26 cellular contexts compared by ENCODE assay signal in genomic region chr3:156694536-156694935, GRCh38. TPM values are rescaled to one million over a fixed set of nuclear protein-coding genes. Genes with fewer than 3 reads are reported as not detected.
DNase-seq lines count a peak whose midpoint lies in the region; ATAC-seq and TF ChIP-seq lines count a peak whose summit lies in the region.
"Had no signal": no experiment of that assay in that cellular context is flagged by ENCODE, and none has a peak within 500 bp of the region (broad histone marks: within the 10 kb centered on the region; RNA-seq: fewer than 3 reads in every experiment).

No MANE protein-coding gene starts in this region.

- H3K9me3 Mint-ChIP-seq in activated T-helper 17 cell treated with anti-CD3 and anti-CD28 coated beads, Interleukin-2, amount 50 U/mL, for 72 hours, result no peaks in the 10 kb centered on the region
- H3K9me3 Mint-ChIP-seq: activated CD8-positive, alpha-beta T cell treated with anti-CD3 and anti-CD28 coated beads for 36 hours; activated naive CD4-positive, alpha-beta T cell treated with anti-CD3 and anti-CD28 coated beads, Interleukin-2, amount 10 ng/mL, durations not matched to agents 7 days and 5 days; central memory CD8-positive, alpha-beta T cell had no signal

- H3K27ac ChIP-seq in HEK293 (ENCODE audit: extremely low read depth, low read depth, low read length) (no peak overlapping the region), SK-N-SH (ENCODE audit: low read depth in 2 of 2, low read length in 1 of 2) (peak overlapping the region in 1 of 2 experiments; percentile 85; a peak in 2 of 4 replicates)
- H3K27ac ChIP-seq: C4-2B, sigmoid colon, transverse colon had no signal

- H3K4me3 Mint-ChIP-seq in activated T-helper 17 cell treated with anti-CD3 and anti-CD28 coated beads, Interleukin-2, amount 50 U/mL, for 72 hours, result no peak overlapping the region
- H3K4me3 Mint-ChIP-seq: activated CD8-positive, alpha-beta T cell treated with anti-CD3 and anti-CD28 coated beads for 36 hours; activated naive CD4-positive, alpha-beta T cell treated with anti-CD3 and anti-CD28 coated beads, Interleukin-2, amount 10 ng/mL, durations not matched to agents 7 days and 5 days; central memory CD8-positive, alpha-beta T cell; nephron had no signal

- DNase-seq in DMS79 (lab: John Stamatoyannopoulos, UW) (peak; percentile 72), SK-N-SH (no peak), iris pigment epithelial cell (ENCODE audit: low read depth) (peak; percentile 74), hypothalamus (lab: John Stamatoyannopoulos, UW) (no peak), SIG-M5 treated with dmso at 0.1 percent for 504 hours (lab: John Stamatoyannopoulos, UW; ENCODE audit: unreplicated experiment) (no peak)
- DNase-seq: activated CD8-positive, alpha-beta T cell treated with anti-CD3 and anti-CD28 coated beads for 36 hours; activated naive CD4-positive, alpha-beta T cell treated with anti-CD3 and anti-CD28 coated beads, Interleukin-2, amount 10 ng/mL, durations not matched to agents 7 days and 5 days; activated T-cell treated with anti-CD3 and anti-CD28 coated beads, Interleukin-2, amount 50 U/mL, for 1 hour; aorta; erythroblast; NCI-H82; sigmoid colon; stimulated activated CD4-positive, alpha-beta T cell treated with anti-CD3 and anti-CD28 coated beads, Interleukin-2, amount 100 ng/mL, for 24 hours; stimulated activated naive CD4-positive, alpha-beta T cell treated with Interleukin-2 at 50 U/mL for 16 hours; transverse colon had no signal

- H3K36me3 Mint-ChIP-seq in activated T-helper 17 cell treated with anti-CD3 and anti-CD28 coated beads, Interleukin-2, amount 50 U/mL, for 72 hours (ENCODE audit: low read depth), result peaks cover 100% of the 10 kb centered on the region

- TF ChIP-seq CTCF in HEK293 (tag by site-specific recombination; IDR thresholded peaks at IDR 0.05) (no peak), SK-N-SH (IDR thresholded peaks at IDR 0.05) (no peak)

- H4K20me1 ChIP-seq in SK-N-SH (ENCODE audit: insufficient read depth), result no peaks in the 10 kb centered on the region

- no peak for TF ChIP-seq EP300 in SK-N-SH (IDR thresholded peaks at IDR 0.05; ENCODE audit: borderline replicate concordance in 1 of 2, low read depth in 1 of 2, low read length in 1 of 2)

- H3K27me3 Mint-ChIP-seq in activated T-helper 17 cell treated with anti-CD3 and anti-CD28 coated beads, Interleukin-2, amount 50 U/mL, for 72 hours, result no peaks in the 10 kb centered on the region
- H3K27me3 Mint-ChIP-seq: activated CD8-positive, alpha-beta T cell treated with anti-CD3 and anti-CD28 coated beads for 36 hours; activated naive CD4-positive, alpha-beta T cell treated with anti-CD3 and anti-CD28 coated beads, Interleukin-2, amount 10 ng/mL, durations not matched to agents 7 days and 5 days; central memory CD8-positive, alpha-beta T cell had no signal

- H3F3A ChIP-seq in SK-N-SH (replicated peaks; ENCODE audit: insufficient read depth), result peaks cover 30% of the 10 kb centered on the region

- H3K36me3 ChIP-seq in HEK293 (ENCODE audit: control insufficient read depth in 2 of 2, insufficient read depth in 1 of 2, low read length in 2 of 2), result peaks cover 7 to 43% of the 10 kb centered on the region in 2 experiments
- H3K36me3 ChIP-seq in SK-N-SH (replicated peaks in 1 of 2; ENCODE audit: control insufficient read depth in 1 of 2, insufficient read depth in 2 of 2, low read length in 1 of 2), result peaks cover 50 to 52% of the 10 kb centered on the region in 2 experiments

- peaks cover 59% of the 10 kb centered on the region for H3K79me2 ChIP-seq in SK-N-SH (ENCODE audit: insufficient read depth)

- no peak overlapping the region for H3K27ac Mint-ChIP-seq in activated T-helper 17 cell treated with anti-CD3 and anti-CD28 coated beads, Interleukin-2, amount 50 U/mL, for 72 hours
- H3K27ac Mint-ChIP-seq: activated CD8-positive, alpha-beta T cell treated with anti-CD3 and anti-CD28 coated beads for 36 hours; activated naive CD4-positive, alpha-beta T cell treated with anti-CD3 and anti-CD28 coated beads, Interleukin-2, amount 10 ng/mL, durations not matched to agents 7 days and 5 days; nephron had no signal

- no peak overlapping the region for H2AFZ ChIP-seq in SK-N-SH (ENCODE audit: low read depth)

- no peak overlapping the region for H3K9ac ChIP-seq in SK-N-SH

- POLR2A ChIA-PET in HEK293 (lab: Yijun Ruan, JAX), result no interaction called here
- POLR2A ChIA-PET in SK-N-SH (lab: Yijun Ruan, JAX), result no interaction called here

- H3K4me2 ChIP-seq in SK-N-SH, result no peak overlapping the region

- H3K4me1 Mint-ChIP-seq in activated T-helper 17 cell treated with anti-CD3 and anti-CD28 coated beads, Interleukin-2, amount 50 U/mL, for 72 hours, result peaks cover 40% of the 10 kb centered on the region

- H3K4me1 ChIP-seq in HEK293 (ENCODE audit: control insufficient read depth, insufficient read depth, low read length) (no peaks in the 10 kb centered on the region), SK-N-SH (ENCODE audit: control insufficient read depth in 1 of 2, insufficient read depth in 2 of 2, low read depth in 1 of 2, low read length in 1 of 2) (peaks cover 3 to 56% of the 10 kb centered on the region in 2 experiments)

- CTCF ChIA-PET in HEK293 (lab: Yijun Ruan, JAX) (no interaction called here), SK-N-SH (lab: Yijun Ruan, JAX) (no interaction called here)

- no peak for ATAC-seq in activated T-helper 17 cell treated with anti-CD3 and anti-CD28 coated beads, Interleukin-2, amount 50 U/mL, for 72 hours (replicated peaks)
- no peak for ATAC-seq in GM21367 (IDR thresholded peaks at IDR 0.05; ENCODE audit: unreplicated experiment)
- ATAC-seq: activated CD8-positive, alpha-beta T cell treated with anti-CD3 and anti-CD28 coated beads for 36 hours; GM12878; HepG2; left lobe of liver; Panc1 had no signal

- no peaks in the 10 kb centered on the region for H3K9me2 ChIP-seq in SK-N-SH

- H3K4me3 ChIP-seq in HEK293 (ENCODE audit: low read depth, low read length), result no peak overlapping the region
- H3K4me3 ChIP-seq in SK-N-SH (ENCODE audit: low read depth in 2 of 2, low read length in 1 of 2), result no peak overlapping the region
- H3K4me3 ChIP-seq: GM12878, HAP-1, sigmoid colon, transverse colon had no signal

- no peaks in the 10 kb centered on the region for H3K9me3 ChIP-seq in HEK293 (ENCODE audit: control insufficient read depth, insufficient read depth, low read depth, low read length)
- no peaks in the 10 kb centered on the region for H3K9me3 ChIP-seq in SK-N-SH
- H3K9me3 ChIP-seq: HAP-1, sigmoid colon, transverse colon had no signal

- no peak for TF ChIP-seq RAD21 in SK-N-SH (IDR thresholded peaks at IDR 0.05; ENCODE audit: low read length)

- H3K27me3 ChIP-seq in SK-N-SH (ENCODE audit: insufficient read depth), result no peaks in the 10 kb centered on the region
- H3K27me3 ChIP-seq: sigmoid colon, transverse colon had no signal

TF ChIP-seq in HEK293, 187 proteins besides CTCF, POLR2A, EP300 and RAD21 (continues in another document):
- TF ChIP-seq SETDB1 (IDR thresholded peaks at IDR 0.05; ENCODE audit: insufficient read length, low read length) (no peak), HIC1 (tag by site-specific recombination; IDR thresholded peaks at IDR 0.05) (peak; percentile 71; the same call in 1 of the 2 replicates), ZNF335 (tag by site-specific recombination; conservative IDR thresholded peaks at IDR 0.05) (no peak)

TF ChIP-seq in SK-N-SH, 30 proteins besides CTCF, POLR2A, EP300 and RAD21 (continues in another document):
- no peak for TF ChIP-seq TAF1 (IDR thresholded peaks at IDR 0.05; ENCODE audit: borderline replicate concordance, low read depth, low read length)
- TF ChIP-seq RXRA (IDR thresholded peaks at IDR 0.05; ENCODE audit: borderline replicate concordance, low read depth), result no peak
- TF ChIP-seq POLR2AphosphoS5 (IDR thresholded peaks at IDR 0.05; ENCODE audit: low read depth, low read length), result no peak
- no peak for TF ChIP-seq FOXJ3 (CRISPR knock-in tag; IDR thresholded peaks at IDR 0.05)
- TF ChIP-seq, protein P1, sequence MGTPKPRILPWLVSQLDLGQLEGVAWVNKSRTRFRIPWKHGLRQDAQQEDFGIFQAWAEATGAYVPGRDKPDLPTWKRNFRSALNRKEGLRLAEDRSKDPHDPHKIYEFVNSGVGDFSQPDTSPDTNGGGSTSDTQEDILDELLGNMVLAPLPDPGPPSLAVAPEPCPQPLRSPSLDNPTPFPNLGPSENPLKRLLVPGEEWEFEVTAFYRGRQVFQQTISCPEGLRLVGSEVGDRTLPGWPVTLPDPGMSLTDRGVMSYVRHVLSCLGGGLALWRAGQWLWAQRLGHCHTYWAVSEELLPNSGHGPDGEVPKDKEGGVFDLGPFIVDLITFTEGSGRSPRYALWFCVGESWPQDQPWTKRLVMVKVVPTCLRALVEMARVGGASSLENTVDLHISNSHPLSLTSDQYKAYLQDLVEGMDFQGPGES (IDR thresholded peaks at IDR 0.05; ENCODE audit: low read depth, low read length), result no peak
- TF ChIP-seq, protein P2, sequence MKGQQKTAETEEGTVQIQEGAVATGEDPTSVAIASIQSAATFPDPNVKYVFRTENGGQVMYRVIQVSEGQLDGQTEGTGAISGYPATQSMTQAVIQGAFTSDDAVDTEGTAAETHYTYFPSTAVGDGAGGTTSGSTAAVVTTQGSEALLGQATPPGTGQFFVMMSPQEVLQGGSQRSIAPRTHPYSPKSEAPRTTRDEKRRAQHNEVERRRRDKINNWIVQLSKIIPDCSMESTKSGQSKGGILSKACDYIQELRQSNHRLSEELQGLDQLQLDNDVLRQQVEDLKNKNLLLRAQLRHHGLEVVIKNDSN (IDR thresholded peaks at IDR 0.05; ENCODE audit: borderline replicate concordance, low read depth), result no peak
- TF ChIP-seq TCF12 (IDR thresholded peaks at IDR 0.05), result peak; percentile 35
- TF ChIP-seq MXI1 (IDR thresholded peaks at IDR 0.05; ENCODE audit: low read depth, low read length), result no peak
- TF ChIP-seq MAX (IDR thresholded peaks at IDR 0.05; ENCODE audit: low read depth), result no peak
- no peak for TF ChIP-seq RCOR1 (IDR thresholded peaks at IDR 0.05; ENCODE audit: low read length)
- no peak for TF ChIP-seq RFX5 (IDR thresholded peaks at IDR 0.05; ENCODE audit: low read length)

RNA-seq across cellular contexts. Expression of gene TIPARP, which starts 20.1 kb away (rescaled TPM):
- polyA plus RNA-seq in SK-N-SH (2012; rRNA removed), result 6.2 TPM in 2 replicates
- polyA plus RNA-seq in SK-N-SH (2012; cell fraction: cytosol; rRNA removed), result 6.5 and 10.8 TPM in 2 replicates
- 3.7 and 11.4 TPM in 2 replicates for polyA plus RNA-seq in SK-N-SH (2012; cell fraction: nucleus; rRNA removed)
- total RNA-seq in activated T-helper 17 cell treated with anti-CD3 and anti-CD28 coated beads, Interleukin-2, amount 50 U/mL, for 72 hours, result 10 to 100 TPM; 44.4 to 57.3 TPM

Comparison
In these comparisons a context has a peak if more than half of its experiments do, and no peak if none do; other contexts are left out.
1. DNase-seq: peak in DMS79 (single experiment) and iris pigment epithelial cell (single experiment); none in SK-N-SH (single experiment), hypothalamus (0 of 51) and SIG-M5 treated with dmso at 0.1 percent for 504 hours (single experiment).